In the genomic region with DNA sequence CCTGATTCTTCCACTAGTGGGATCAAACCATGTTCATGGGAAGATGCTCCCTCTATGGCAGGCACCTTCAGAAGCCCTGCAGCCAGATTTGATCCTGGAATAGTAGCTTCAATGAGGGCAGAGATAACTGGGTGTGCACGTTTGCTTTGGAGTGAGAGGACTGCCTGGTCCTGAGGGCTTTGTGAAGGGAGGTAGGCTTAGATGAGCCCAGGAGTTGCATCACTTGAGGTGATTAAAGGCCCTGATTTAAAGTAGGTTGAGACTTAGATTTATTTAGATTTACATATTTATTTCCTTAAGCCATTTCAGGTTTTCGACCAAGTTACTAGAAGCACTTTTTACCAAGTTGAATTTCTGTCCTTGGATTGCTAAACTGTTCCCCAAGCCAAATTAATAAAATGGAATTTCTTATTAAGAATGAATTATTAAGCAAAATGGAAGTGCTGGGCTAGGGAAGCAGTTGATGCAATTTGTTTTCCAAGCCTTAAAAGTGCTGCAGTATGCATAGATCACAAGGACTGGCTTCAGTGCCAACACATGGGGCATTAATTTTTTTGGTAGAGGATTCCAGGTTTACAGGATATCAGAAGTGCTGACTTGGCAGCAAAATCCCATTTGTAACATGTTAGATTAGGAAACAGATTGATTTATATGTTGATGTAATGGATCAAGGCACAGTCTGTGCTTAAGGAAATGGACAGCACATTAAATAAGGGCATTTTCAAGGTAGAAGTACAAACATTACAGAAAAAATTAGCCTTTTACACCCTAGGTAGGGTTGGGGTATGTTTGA, we compare ENCODE assay signal across 16 cellular contexts. TPM values are rescaled to one million over a fixed set of nuclear protein-coding genes. Genes with fewer than 3 reads are reported as not detected.
A peak's percentile ranks its signal among the peaks of the same experiment; 100 is the strongest.
DNase-seq lines count a peak whose midpoint lies in the region; ATAC-seq and TF ChIP-seq lines count a peak whose summit lies in the region.
"Had no signal": no experiment of that assay in that cellular context is flagged by ENCODE, and none has a peak within 500 bp of the region (broad histone marks: within the 10 kb centered on the region; RNA-seq: fewer than 3 reads in every experiment).

No MANE protein-coding gene starts in this region.

- peak; percentile 32 for ATAC-seq in left ventricle myocardium superior
- ATAC-seq in Right ventricle myocardium inferior = no peak
- peak in 1 of 2 donors; percentile 11 for ATAC-seq in lower lobe of right lung
- ATAC-seq: GM12878, upper lobe of right lung had no signal

- H3K36me3 ChIP-seq in breast epithelium (no peaks in the 10 kb centered on the region), lower lobe of right lung (no peaks in the 10 kb centered on the region), testis (ENCODE audit: low read depth, missing control alignments) (no peaks in the 10 kb centered on the region)
- H3K36me3 ChIP-seq: upper lobe of right lung had no signal

- POLR2A ChIA-PET in activated CD4-positive, alpha-beta memory T cell treated with anti-CD3 and anti-CD28 coated beads for 36 hours (lab: Charles Lee) = no interaction called here

- peak overlapping the region; percentile 11 to 29 for H3K27ac ChIP-seq in breast epithelium
- H3K27ac ChIP-seq in lower lobe of right lung = peak overlapping the region; percentile 8
- no peak overlapping the region for H3K27ac ChIP-seq in testis
- H3K27ac ChIP-seq: neural progenitor cell, upper lobe of right lung had no signal

- intact Hi-C loops in left ventricle myocardium superior (cut with micrococcal nuclease) (no loop called here), Right ventricle myocardium inferior (cut with DNase I) (no loop called here), breast epithelium (cut with DNase I; ENCODE audit: low total_unique reads) (no loop called here), lower lobe of right lung (cut with DNase I) (no loop called here), testis (cut with DNase I; ENCODE audit: low total_unique reads) (no loop called here)
- intact Hi-C loops in activated CD4-positive, alpha-beta memory T cell treated with anti-CD3 and anti-CD28 coated beads for 36 hours (cut with micrococcal nuclease) = no loop called here

- CTCF ChIA-PET in activated CD4-positive, alpha-beta memory T cell treated with anti-CD3 and anti-CD28 coated beads for 36 hours (lab: Charles Lee) = no interaction called here

- H3K27ac Mint-ChIP-seq in activated CD4-positive, alpha-beta memory T cell treated with anti-CD3 and anti-CD28 coated beads for 36 hours = no peak overlapping the region
- H3K27ac Mint-ChIP-seq: activated naive CD8-positive, alpha-beta T cell treated with anti-CD3 and anti-CD28 coated beads for 36 hours; neural progenitor cell had no signal

- no peaks in the 10 kb centered on the region for H3K27me3 Mint-ChIP-seq in activated CD4-positive, alpha-beta memory T cell treated with anti-CD3 and anti-CD28 coated beads for 36 hours
- H3K27me3 Mint-ChIP-seq: activated naive CD8-positive, alpha-beta T cell treated with anti-CD3 and anti-CD28 coated beads for 36 hours had no signal

- H3K9me3 Mint-ChIP-seq in activated CD4-positive, alpha-beta memory T cell treated with anti-CD3 and anti-CD28 coated beads for 36 hours = no peaks in the 10 kb centered on the region
- H3K9me3 Mint-ChIP-seq: activated naive CD8-positive, alpha-beta T cell treated with anti-CD3 and anti-CD28 coated beads for 36 hours had no signal

- H3K36me3 Mint-ChIP-seq in activated CD4-positive, alpha-beta memory T cell treated with anti-CD3 and anti-CD28 coated beads for 36 hours = peaks cover 10% of the 10 kb centered on the region

- H3K27me3 ChIP-seq in breast epithelium (no peaks in the 10 kb centered on the region), lower lobe of right lung (ENCODE audit: low read depth) (no peaks in the 10 kb centered on the region), testis (no peaks in the 10 kb centered on the region)
- H3K27me3 ChIP-seq: neural progenitor cell, upper lobe of right lung had no signal

- TF ChIP-seq CTCF in breast epithelium (IDR thresholded peaks at IDR 0.05) = no peak
- TF ChIP-seq CTCF in lower lobe of right lung (IDR thresholded peaks at IDR 0.05) = no peak
- TF ChIP-seq CTCF in testis (IDR thresholded peaks at IDR 0.05) = no peak

- DNase-seq in left ventricle myocardium superior (no peak), Right ventricle myocardium inferior (ENCODE audit: missing footprints) (no peak), breast epithelium (ENCODE audit: low spot score in 2 of 2) (no peak), lower lobe of right lung (no peak), testis (no peak)
- DNase-seq in activated naive CD4-positive, alpha-beta T cell (lab: John Stamatoyannopoulos, UW) = no peak
- DNase-seq in activated CD4-positive, alpha-beta memory T cell treated with anti-CD3 and anti-CD28 coated beads for 36 hours = no peak
- no peak for DNase-seq in activated CD8-positive, alpha-beta memory T cell treated with anti-CD3 and anti-CD28 coated beads, Interleukin-2, amount 50 U/mL, for 48 hours
- DNase-seq: activated naive CD8-positive, alpha-beta T cell treated with anti-CD3 and anti-CD28 coated beads for 36 hours; DND-41; head of caudate nucleus; NCI-H1092 treated with DMSO at 0.1 percent for 48 hours; NCI-H510A treated with DMSO at 0.1 percent for 48 hours; upper lobe of right lung had no signal

- H3K4me1 ChIP-seq in breast epithelium = peaks cover 5 to 8% of the 10 kb centered on the region in 2 donors
- H3K4me1 ChIP-seq in lower lobe of right lung = peaks cover 45% of the 10 kb centered on the region
- H3K4me1 ChIP-seq in testis = peaks cover 16% of the 10 kb centered on the region

- no peaks in the 10 kb centered on the region for H3K9me3 ChIP-seq in breast epithelium
- no peaks in the 10 kb centered on the region for H3K9me3 ChIP-seq in lower lobe of right lung
- no peaks in the 10 kb centered on the region for H3K9me3 ChIP-seq in testis
- H3K9me3 ChIP-seq: upper lobe of right lung had no signal

- TF ChIP-seq POLR2A in breast epithelium (IDR thresholded peaks at IDR 0.05) (no peak), testis (IDR thresholded peaks at IDR 0.05) (no peak)

- no peaks in the 10 kb centered on the region for H3K4me1 Mint-ChIP-seq in activated CD4-positive, alpha-beta memory T cell treated with anti-CD3 and anti-CD28 coated beads for 36 hours (ENCODE audit: low read depth)

- 73% methylated on average over 2 of the region's 2 CpGs for WGBS in testis, 2 donors

- no peak overlapping the region for H3K4me3 Mint-ChIP-seq in activated CD4-positive, alpha-beta memory T cell treated with anti-CD3 and anti-CD28 coated beads for 36 hours
- H3K4me3 Mint-ChIP-seq: activated naive CD8-positive, alpha-beta T cell treated with anti-CD3 and anti-CD28 coated beads for 36 hours; neural progenitor cell had no signal

- H3K4me3 ChIP-seq in breast epithelium (no peak overlapping the region), lower lobe of right lung (no peak overlapping the region), testis (no peak overlapping the region)
- H3K4me3 ChIP-seq: GM12878, neural progenitor cell, upper lobe of right lung had no signal

RNA-seq across cellular contexts. Expression of gene APLP2, which starts 33.0 kb away (rescaled TPM):
- total RNA-seq in left ventricle myocardium superior = 297 TPM
- total RNA-seq in Right ventricle myocardium inferior = 285 TPM
- total RNA-seq in breast epithelium = 100 to 1,000 TPM; 305 to 560 (median 418) TPM
- 582 TPM for total RNA-seq in lower lobe of right lung
- total RNA-seq in testis = 100 to 1,000 TPM; 105 to 130 TPM
- 159 TPM for polyA plus RNA-seq in testis (ENCODE audit: insufficient read depth, low read depth, low replicate concordance)
- total RNA-seq in activated CD4-positive, alpha-beta memory T cell treated with anti-CD3 and anti-CD28 coated beads for 36 hours = 10 to 100 TPM; 49.2 to 53.4 TPM

RNA-seq across cellular contexts. Expression of gene ST14, which starts 56.9 kb away (rescaled TPM):
- 2.1 TPM for total RNA-seq in left ventricle myocardium superior
- 2.1 TPM for total RNA-seq in Right ventricle myocardium inferior
- 10 to 100 TPM in 2 of 3 donors, 1 to 10 TPM in 1; 9.9 to 89.0 (median 48.5) TPM for total RNA-seq in breast epithelium
- 61.1 TPM for total RNA-seq in lower lobe of right lung
- total RNA-seq in testis = 1 to 10 TPM in 1 of 2 donors, under 1 TPM in 1; 0.55 to 2.4 TPM
- polyA plus RNA-seq in testis (ENCODE audit: insufficient read depth, low read depth, low replicate concordance) = 5.8 TPM
- total RNA-seq in activated CD4-positive, alpha-beta memory T cell treated with anti-CD3 and anti-CD28 coated beads for 36 hours = not detected

Comparison
In these comparisons a context has a peak if more than half of its experiments do, and no peak if none do; other contexts are left out.
1. H3K27ac ChIP-seq: peak in breast epithelium (2 of 2) and lower lobe of right lung (single experiment); none in testis (0 of 2).